Comparison of ENCODE assay signal across 8 cellular contexts in genomic region chr17:42819939-42820535, GRCh38.
DNase-seq lines count a peak whose midpoint lies in the region; ATAC-seq and TF ChIP-seq lines count a peak whose summit lies in the region.

No MANE protein-coding gene starts in this region.

- peaks cover 6% of the 10 kb centered on the region; the same call in 1 of the 2 replicates for H3F3A ChIP-seq in SU-DHL-6 (ENCODE audit: insufficient read depth)

- H3K27ac ChIP-seq in SU-DHL-6 (ENCODE audit: low read depth, low read length), result no peak overlapping the region

- H3K36me3 ChIP-seq in SU-DHL-6 (ENCODE audit: low read length), result peaks cover 16% of the 10 kb centered on the region

- DNase-seq in ELR (ENCODE audit: low read depth) (peak; percentile 85), NAMALWA (ENCODE audit: low spot score) (peak; percentile 89), iPS-NIHi7 (ENCODE audit: extremely low spot score) (peak; percentile 83)
- peak; percentile 79 for DNase-seq in activated naive CD8-positive, alpha-beta T cell treated with anti-CD3 and anti-CD28 coated beads, Interleukin-2, amount 50 U/mL, for 24 hours
- peak; percentile 49 for DNase-seq in stimulated activated CD8-positive, alpha-beta memory T cell treated with anti-CD3 and anti-CD28 coated beads, Interleukin-12 subunit alpha, Interleukin-12 subunit beta, amount 100 ng/mL, for 1 hour (ENCODE audit: low read depth)

- no peak overlapping the region for H3K4me3 ChIP-seq in SU-DHL-6 (ENCODE audit: insufficient read depth, low read length, poor library complexity, severe bottlenecking)

- H3K36me3 Mint-ChIP-seq in activated naive CD8-positive, alpha-beta T cell treated with anti-CD3 and anti-CD28 coated beads, Interleukin-2, amount 50 U/mL, for 24 hours (ENCODE audit: low read depth), result peaks cover 40% of the 10 kb centered on the region

- H3K4me1 Mint-ChIP-seq in activated naive CD8-positive, alpha-beta T cell treated with anti-CD3 and anti-CD28 coated beads, Interleukin-2, amount 50 U/mL, for 24 hours, result peaks cover 35% of the 10 kb centered on the region

- ATAC-seq in activated naive CD8-positive, alpha-beta T cell treated with anti-CD3 and anti-CD28 coated beads, Interleukin-2, amount 50 U/mL, for 24 hours, result peak; percentile 30
- ATAC-seq in HG02763 (IDR thresholded peaks at IDR 0.05; ENCODE audit: unreplicated experiment) (no peak), HG02884 (IDR thresholded peaks at IDR 0.05; ENCODE audit: unreplicated experiment) (no peak)

- H3K79me2 ChIP-seq in SU-DHL-6 (ENCODE audit: insufficient read depth, low read length), result peaks cover 20% of the 10 kb centered on the region

- no peak overlapping the region for H3K9ac ChIP-seq in SU-DHL-6 (ENCODE audit: low read length)

- no peaks in the 10 kb centered on the region for H3K27me3 ChIP-seq in SU-DHL-6 (ENCODE audit: low read length)

- H3K4me3 Mint-ChIP-seq in activated naive CD8-positive, alpha-beta T cell treated with anti-CD3 and anti-CD28 coated beads, Interleukin-2, amount 50 U/mL, for 24 hours, result no peak overlapping the region

- H2AFZ ChIP-seq in SU-DHL-6 (ENCODE audit: low read depth, low read length, severe bottlenecking), result no peak overlapping the region

- peak; percentile 82 for TF ChIP-seq CTCF in SU-DHL-6 (IDR thresholded peaks at IDR 0.05; ENCODE audit: insufficient read depth, low read length, poor library complexity, severe bottlenecking)

- no peaks in the 10 kb centered on the region for H3K9me2 ChIP-seq in SU-DHL-6 (replicated peaks; ENCODE audit: insufficient read depth, low read length)

- H3K27me3 Mint-ChIP-seq in activated naive CD8-positive, alpha-beta T cell treated with anti-CD3 and anti-CD28 coated beads, Interleukin-2, amount 50 U/mL, for 24 hours, result no peaks in the 10 kb centered on the region

- peak overlapping the region; percentile 5 for H3K27ac Mint-ChIP-seq in activated naive CD8-positive, alpha-beta T cell treated with anti-CD3 and anti-CD28 coated beads, Interleukin-2, amount 50 U/mL, for 24 hours

- H3K9me3 Mint-ChIP-seq in activated naive CD8-positive, alpha-beta T cell treated with anti-CD3 and anti-CD28 coated beads, Interleukin-2, amount 50 U/mL, for 24 hours, result no peaks in the 10 kb centered on the region

- H3K4me2 ChIP-seq in SU-DHL-6 (ENCODE audit: low read depth, low read length, poor library complexity, severe bottlenecking), result no peak overlapping the region

- H3K9me3 ChIP-seq in SU-DHL-6 (ENCODE audit: insufficient read depth, low read length), result no peaks in the 10 kb centered on the region

- no peaks in the 10 kb centered on the region for H4K20me1 ChIP-seq in SU-DHL-6 (ENCODE audit: low read depth, low read length)
